ENCODE assay signal across 10 cellular contexts in genomic region chr11:70210051-70210501, GRCh38. TPM values are rescaled to one million over a fixed set of nuclear protein-coding genes. Genes with fewer than 3 reads are reported as not detected.
DNase-seq lines count a peak whose midpoint lies in the region; ATAC-seq and TF ChIP-seq lines count a peak whose summit lies in the region.
"Had no signal": no experiment of that assay in that cellular context is flagged by ENCODE, and none has a peak within 500 bp of the region (broad histone marks: within the 10 kb centered on the region; RNA-seq: fewer than 3 reads in every experiment).

No MANE protein-coding gene starts in this region.

- no peaks in the 10 kb centered on the region for H3K9me3 Mint-ChIP-seq in activated naive CD4-positive, alpha-beta T cell treated with anti-CD3 and anti-CD28 coated beads, Interleukin-2, amount 50 U/mL, for 24 hours
- no peaks in the 10 kb centered on the region for H3K9me3 Mint-ChIP-seq in activated T-helper 2 cell treated with anti-CD3 and anti-CD28 coated beads, Interferon-gamma antibody, Interleukin-2, Interleukin-4, amounts not matched to agents 10 μg/mL and 5 μg/mL and 100 μg/mL, durations not matched to agents 14 hours and 24 hours and 36 hours
- no peaks in the 10 kb centered on the region for H3K9me3 Mint-ChIP-seq in stimulated activated naive B cell treated with anti-CD40 and anti-IgM and Interleukin-4, amounts not matched to agents 10 μg/mL and 1 μg/mL and 100 μg/mL, for 72 hours
- no peaks in the 10 kb centered on the region for H3K9me3 Mint-ChIP-seq in CD14-positive monocyte
- H3K9me3 Mint-ChIP-seq: memory B cell had no signal

- no peak for ATAC-seq in stimulated activated naive B cell treated with anti-CD40 and anti-IgM and Interleukin-4, amounts not matched to agents 10 μg/mL and 1 μg/mL and 100 μg/mL, for 72 hours (replicated peaks)
- ATAC-seq in HG03457 (IDR thresholded peaks at IDR 0.05; ENCODE audit: unreplicated experiment) = no peak

- peaks cover 13% of the 10 kb centered on the region for H3K36me3 Mint-ChIP-seq in activated naive CD4-positive, alpha-beta T cell treated with anti-CD3 and anti-CD28 coated beads, Interleukin-2, amount 50 U/mL, for 24 hours
- H3K36me3 Mint-ChIP-seq in activated T-helper 2 cell treated with anti-CD3 and anti-CD28 coated beads, Interferon-gamma antibody, Interleukin-2, Interleukin-4, amounts not matched to agents 10 μg/mL and 5 μg/mL and 100 μg/mL, durations not matched to agents 14 hours and 24 hours and 36 hours (ENCODE audit: low read depth) = peaks cover 49% of the 10 kb centered on the region
- H3K36me3 Mint-ChIP-seq in stimulated activated naive B cell treated with anti-CD40 and anti-IgM and Interleukin-4, amounts not matched to agents 10 μg/mL and 1 μg/mL and 100 μg/mL, for 72 hours = peaks cover 24 to 40% of the 10 kb centered on the region in 2 donors
- peaks cover 45 to 48% of the 10 kb centered on the region in 2 donors for H3K36me3 Mint-ChIP-seq in CD14-positive monocyte

- H3K4me3 ChIP-seq in left ventricle myocardium inferior = no peak overlapping the region

- TF ChIP-seq CTCF in left ventricle myocardium inferior (IDR thresholded peaks at IDR 0.05; ENCODE audit: borderline replicate concordance) (no peak), CD14-positive monocyte (IDR thresholded peaks at IDR 0.05) (no peak)

- H3K36me3 ChIP-seq in left ventricle myocardium inferior = peaks cover 32% of the 10 kb centered on the region

- H3K27ac Mint-ChIP-seq in activated naive CD4-positive, alpha-beta T cell treated with anti-CD3 and anti-CD28 coated beads, Interleukin-2, amount 50 U/mL, for 24 hours = peak overlapping the region; percentile 89
- peak overlapping the region; percentile 76 for H3K27ac Mint-ChIP-seq in activated T-helper 2 cell treated with anti-CD3 and anti-CD28 coated beads, Interferon-gamma antibody, Interleukin-2, Interleukin-4, amounts not matched to agents 10 μg/mL and 5 μg/mL and 100 μg/mL, durations not matched to agents 14 hours and 24 hours and 36 hours
- H3K27ac Mint-ChIP-seq in stimulated activated naive B cell treated with anti-CD40 and anti-IgM and Interleukin-4, amounts not matched to agents 10 μg/mL and 1 μg/mL and 100 μg/mL, for 72 hours = peak overlapping the region; percentile 56
- H3K27ac Mint-ChIP-seq in CD14-positive monocyte = peak overlapping the region in 3 of 7 donors; percentile 41 to 67 (median 52)
- H3K27ac Mint-ChIP-seq: memory B cell had no signal

- no peak overlapping the region for H3K4me3 Mint-ChIP-seq in activated naive CD4-positive, alpha-beta T cell treated with anti-CD3 and anti-CD28 coated beads, Interleukin-2, amount 50 U/mL, for 24 hours
- no peak overlapping the region for H3K4me3 Mint-ChIP-seq in activated T-helper 2 cell treated with anti-CD3 and anti-CD28 coated beads, Interferon-gamma antibody, Interleukin-2, Interleukin-4, amounts not matched to agents 10 μg/mL and 5 μg/mL and 100 μg/mL, durations not matched to agents 14 hours and 24 hours and 36 hours (ENCODE audit: low read depth)
- no peak overlapping the region for H3K4me3 Mint-ChIP-seq in stimulated activated naive B cell treated with anti-CD40 and anti-IgM and Interleukin-4, amounts not matched to agents 10 μg/mL and 1 μg/mL and 100 μg/mL, for 72 hours
- H3K4me3 Mint-ChIP-seq in CD14-positive monocyte = no peak overlapping the region
- H3K4me3 Mint-ChIP-seq: memory B cell had no signal

- H3K4me1 Mint-ChIP-seq in activated naive CD4-positive, alpha-beta T cell treated with anti-CD3 and anti-CD28 coated beads, Interleukin-2, amount 50 U/mL, for 24 hours = peaks cover 46% of the 10 kb centered on the region
- peaks cover 21% of the 10 kb centered on the region for H3K4me1 Mint-ChIP-seq in activated T-helper 2 cell treated with anti-CD3 and anti-CD28 coated beads, Interferon-gamma antibody, Interleukin-2, Interleukin-4, amounts not matched to agents 10 μg/mL and 5 μg/mL and 100 μg/mL, durations not matched to agents 14 hours and 24 hours and 36 hours (ENCODE audit: low read depth)
- peaks cover 18 to 50% of the 10 kb centered on the region in 2 donors for H3K4me1 Mint-ChIP-seq in stimulated activated naive B cell treated with anti-CD40 and anti-IgM and Interleukin-4, amounts not matched to agents 10 μg/mL and 1 μg/mL and 100 μg/mL, for 72 hours
- H3K4me1 Mint-ChIP-seq in CD14-positive monocyte = peaks cover 10% of the 10 kb centered on the region

- peak overlapping the region; percentile 12 for H3K27ac ChIP-seq in left ventricle myocardium inferior (replicated peaks)

- no peaks in the 10 kb centered on the region for H3K27me3 Mint-ChIP-seq in activated naive CD4-positive, alpha-beta T cell treated with anti-CD3 and anti-CD28 coated beads, Interleukin-2, amount 50 U/mL, for 24 hours
- H3K27me3 Mint-ChIP-seq in activated T-helper 2 cell treated with anti-CD3 and anti-CD28 coated beads, Interferon-gamma antibody, Interleukin-2, Interleukin-4, amounts not matched to agents 10 μg/mL and 5 μg/mL and 100 μg/mL, durations not matched to agents 14 hours and 24 hours and 36 hours (ENCODE audit: low read depth) = no peaks in the 10 kb centered on the region
- no peaks in the 10 kb centered on the region for H3K27me3 Mint-ChIP-seq in stimulated activated naive B cell treated with anti-CD40 and anti-IgM and Interleukin-4, amounts not matched to agents 10 μg/mL and 1 μg/mL and 100 μg/mL, for 72 hours
- H3K27me3 Mint-ChIP-seq in CD14-positive monocyte (ENCODE audit: low read depth in 3 of 3) = peaks cover 2 to 6% (median 2%) of the 10 kb centered on the region in 3 donors
- H3K27me3 Mint-ChIP-seq: memory B cell had no signal

- H3K4me1 ChIP-seq in left ventricle myocardium inferior = peaks cover 16% of the 10 kb centered on the region

- intact Hi-C loops in activated T-helper 2 cell treated with anti-CD3 and anti-CD28 coated beads, Interferon-gamma antibody, Interleukin-2, Interleukin-4, amounts not matched to agents 10 μg/mL and 5 μg/mL and 100 μg/mL, durations not matched to agents 14 hours and 24 hours and 36 hours (cut with micrococcal nuclease) = no loop called here
- intact Hi-C loops in left ventricle myocardium inferior (cut with micrococcal nuclease) (no loop called here), CD14-positive monocyte (cut with micrococcal nuclease) (no loop called here)

- DNase-seq in activated naive CD4-positive, alpha-beta T cell (lab: John Stamatoyannopoulos, UW) = no peak
- DNase-seq in activated T-helper 2 cell treated with anti-CD3 and anti-CD28 coated beads, Interferon-gamma antibody, Interleukin-2, Interleukin-4, amounts not matched to agents 10 μg/mL and 5 μg/mL and 100 μg/mL, durations not matched to agents 14 hours and 24 hours and 36 hours (ENCODE audit: low spot score) = no peak
- DNase-seq in left ventricle myocardium inferior (no peak), KG1 (lab: John Stamatoyannopoulos, UW) (no peak), CD14-positive monocyte (ENCODE audit: low spot score) (no peak)
- no peak for DNase-seq in stimulated activated naive B cell treated with anti-CD40 and anti-IgM and Interleukin-4, amounts not matched to agents 10 μg/mL and 1 μg/mL and 100 μg/mL, for 72 hours
- DNase-seq: stimulated activated naive CD4-positive, alpha-beta T cell treated with Interleukin-2 at 50 U/mL for 16 hours had no signal

- H3K9me3 ChIP-seq in left ventricle myocardium inferior (replicated peaks) = no peaks in the 10 kb centered on the region

- H3K27me3 ChIP-seq in left ventricle myocardium inferior (ENCODE audit: low read depth) = no peaks in the 10 kb centered on the region

RNA-seq across cellular contexts. Expression of gene FADD, which starts 7.0 kb away (rescaled TPM):
- 43.0 and 44.3 TPM in 2 replicates for total RNA-seq in activated T-helper 2 cell treated with anti-CD3 and anti-CD28 coated beads, Interferon-gamma antibody, Interleukin-2, Interleukin-4, amounts not matched to agents 10 μg/mL and 5 μg/mL and 100 μg/mL, durations not matched to agents 14 hours and 24 hours and 36 hours
- total RNA-seq in left ventricle myocardium inferior = 10.7 TPM
- polyA plus RNA-seq in CD14-positive monocyte = 1 to 10 TPM; 7.7 to 9.5 TPM
